In the genomic region with DNA sequence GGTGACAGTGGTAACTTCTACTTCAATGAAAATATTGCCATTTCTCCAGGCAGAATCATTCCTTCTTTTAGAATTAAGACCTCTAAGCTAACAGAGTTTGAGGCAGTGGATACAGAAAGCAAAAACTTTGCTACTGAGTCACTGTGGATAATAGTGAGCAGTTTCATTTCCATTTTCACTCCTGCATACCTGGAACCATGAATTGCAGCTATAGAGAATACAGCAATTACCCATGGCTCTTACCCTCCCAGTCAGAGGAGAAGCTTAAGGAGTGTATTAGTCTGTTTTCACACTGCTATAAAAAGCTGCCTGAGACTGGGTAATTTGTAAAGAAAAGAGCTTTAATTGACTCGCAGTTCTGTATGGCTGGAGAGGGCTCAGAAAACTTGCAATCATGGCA, we compare ENCODE assay signal across 26 cellular contexts.
A peak's percentile ranks its signal among the peaks of the same experiment; 100 is the strongest.
DNase-seq lines count a peak whose midpoint lies in the region; ATAC-seq, FAIRE-seq and TF ChIP-seq lines count a peak whose summit lies in the region.
"Had no signal": no experiment of that assay in that cellular context is flagged by ENCODE, and none has a peak within 500 bp of the region (broad histone marks: within the 10 kb centered on the region; RNA-seq: fewer than 3 reads in every experiment).

No MANE protein-coding gene starts in this region.

- SMC1A ChIA-PET in GM12878 (lab: Charles Lee; ENCODE audit: uncharacterized antibody, unreplicated experiment), result no interaction called here

- TF ChIP-seq POLR2A in breast epithelium (IDR thresholded peaks at IDR 0.05) (no peak), GM12878 (IDR thresholded peaks at IDR 0.05; ENCODE audit: low read depth, low read length) (no peak)

- ATAC-seq in GM12878 (peak; percentile 50), GM19463 (IDR thresholded peaks at IDR 0.05; ENCODE audit: unreplicated experiment) (no peak)
- ATAC-seq: A549 had no signal

- FAIRE-seq in GM12878 (lab: Jason Lieb, UNC), result no peak
- FAIRE-seq: A549, GM12891, GM19239 had no signal

- POLR2A ChIA-PET in MCF 10A (lab: Yijun Ruan, JAX), result interaction anchor here (1.4 kb wide), 1 partner anchor 10 kb away, joined by 5 read pairs; no protein-coding TSS in a partner anchor
- POLR2A ChIA-PET in GM12878 (lab: Charles Lee), result no interaction called here

- H3K4me3 ChIP-seq in breast epithelium, result no peak overlapping the region
- peak overlapping the region; percentile 19; the same call in 1 of the 2 replicates for H3K4me3 ChIP-seq in MM.1S (ENCODE audit: low read length)
- no peak overlapping the region for H3K4me3 ChIP-seq in GM12878
- H3K4me3 ChIP-seq: A549, BLaER1 had no signal

- H4K20me1 ChIP-seq in MM.1S (ENCODE audit: insufficient read depth, low read length) (no peaks in the 10 kb centered on the region), GM12878 (ENCODE audit: control insufficient read depth, insufficient read depth) (no peaks in the 10 kb centered on the region)
- H4K20me1 ChIP-seq: BLaER1 had no signal

- in situ Hi-C loops in GM12878 (cut with MboI), result no loop called here

- TF ChIP-seq CTCF in MCF 10A (IDR thresholded peaks at IDR 0.05; ENCODE audit: unreplicated experiment) (no peak), breast epithelium (IDR thresholded peaks at IDR 0.05) (no peak), MM.1S (IDR thresholded peaks at IDR 0.05; ENCODE audit: low read length) (no peak), GM12878 (IDR thresholded peaks at IDR 0.05 in 2 of 3, conservative IDR thresholded peaks at IDR 0.05 in 1 of 3; ENCODE audit: control insufficient read depth in 2 of 3, extremely low read depth in 1 of 3, insufficient read depth in 1 of 3, low read depth in 3 of 3, low read length in 3 of 3) (no peak)

- peaks cover 15% of the 10 kb centered on the region for H3F3A ChIP-seq in MM.1S (ENCODE audit: insufficient read depth, low read length)

- peak overlapping the region; percentile 55 for H3K27ac Mint-ChIP-seq in MCF 10A (ENCODE audit: low read depth, unreplicated experiment)
- H3K27ac Mint-ChIP-seq in activated T-helper 1 cell treated with anti-CD3 and anti-CD28 coated beads, Interleukin-12 subunit alpha, Interleukin-12 subunit beta, Interleukin-2, Interleukin-4 antibody, amounts not matched to agents 30 ng/mL and 10 ng/mL and 1 ng/mL, durations not matched to agents 14 hours and 24 hours and 36 hours, result no peak overlapping the region
- H3K27ac Mint-ChIP-seq: CD14-positive monocyte; CD4-positive, alpha-beta memory T cell; CD4-positive, CD25-positive, alpha-beta regulatory T cell; CD8-positive, alpha-beta memory T cell had no signal

- peaks cover 16% of the 10 kb centered on the region for H3K4me1 Mint-ChIP-seq in MCF 10A (ENCODE audit: insufficient read depth, unreplicated experiment)
- H3K4me1 Mint-ChIP-seq in activated T-helper 1 cell treated with anti-CD3 and anti-CD28 coated beads, Interleukin-12 subunit alpha, Interleukin-12 subunit beta, Interleukin-2, Interleukin-4 antibody, amounts not matched to agents 30 ng/mL and 10 ng/mL and 1 ng/mL, durations not matched to agents 14 hours and 24 hours and 36 hours (ENCODE audit: low read depth), result no peaks in the 10 kb centered on the region
- H3K4me1 Mint-ChIP-seq: CD14-positive monocyte; CD4-positive, alpha-beta memory T cell; CD4-positive, CD25-positive, alpha-beta regulatory T cell; CD8-positive, alpha-beta memory T cell had no signal

- H3K4me3 Mint-ChIP-seq in MCF 10A (ENCODE audit: unreplicated experiment), result no peak overlapping the region
- no peak overlapping the region for H3K4me3 Mint-ChIP-seq in activated T-helper 1 cell treated with anti-CD3 and anti-CD28 coated beads, Interleukin-12 subunit alpha, Interleukin-12 subunit beta, Interleukin-2, Interleukin-4 antibody, amounts not matched to agents 30 ng/mL and 10 ng/mL and 1 ng/mL, durations not matched to agents 14 hours and 24 hours and 36 hours
- H3K4me3 Mint-ChIP-seq: CD14-positive monocyte; CD4-positive, alpha-beta memory T cell; CD4-positive, CD25-positive, alpha-beta regulatory T cell; CD8-positive, alpha-beta memory T cell had no signal

- CTCF ChIA-PET in MCF 10A (lab: Yijun Ruan, JAX), result interaction anchor here (0.7 kb wide), 1 partner anchor 18 kb away, joined by 6 read pairs; no protein-coding TSS in a partner anchor
- CTCF ChIA-PET in GM12878 (lab: Yijun Ruan, JAX), result interaction anchor here (1.5 kb wide), 1 partner anchor 8 kb away, joined by 3 read pairs; no protein-coding TSS in a partner anchor

- TF ChIP-seq EP300 in GM12878 (IDR thresholded peaks at IDR 0.05; ENCODE audit: borderline replicate concordance in 1 of 2, control insufficient read depth in 1 of 2, low read depth in 2 of 2, low read length in 2 of 2), result no peak

- H3K4me2 ChIP-seq in MM.1S (ENCODE audit: low read depth, low read length), result peak overlapping the region; percentile 48
- H3K4me2 ChIP-seq in GM12878 (ENCODE audit: control insufficient read depth, insufficient read depth), result no peak overlapping the region
- H3K4me2 ChIP-seq: A549, BLaER1 had no signal

- 15% methylated on average over 1 of the region's 1 CpG for WGBS in GM12878 (ENCODE audit: insufficient coverage, insufficient replicate concordance, low lambda C conversion rate, missing lambda C conversion rate)

- H3K9me3 Mint-ChIP-seq in MCF 10A (ENCODE audit: unreplicated experiment), result no peaks in the 10 kb centered on the region
- H3K9me3 Mint-ChIP-seq in activated T-helper 1 cell treated with anti-CD3 and anti-CD28 coated beads, Interleukin-12 subunit alpha, Interleukin-12 subunit beta, Interleukin-2, Interleukin-4 antibody, amounts not matched to agents 30 ng/mL and 10 ng/mL and 1 ng/mL, durations not matched to agents 14 hours and 24 hours and 36 hours, result peaks cover 19% of the 10 kb centered on the region

- no peaks in the 10 kb centered on the region for H3K36me3 ChIP-seq in breast epithelium
- H3K36me3 ChIP-seq in MM.1S (replicated peaks; ENCODE audit: insufficient read depth, low read length), result no peaks in the 10 kb centered on the region
- H3K36me3 ChIP-seq in GM12878 (ENCODE audit: control insufficient read depth in 2 of 2, insufficient read depth in 2 of 2, low read length in 1 of 2), result no peaks in the 10 kb centered on the region
- H3K36me3 ChIP-seq: BE2C, BLaER1 had no signal

- no peaks in the 10 kb centered on the region for H3K4me1 ChIP-seq in breast epithelium
- H3K4me1 ChIP-seq in MM.1S (ENCODE audit: low read length), result peaks cover 5% of the 10 kb centered on the region; the same call in 1 of the 2 replicates
- no peaks in the 10 kb centered on the region for H3K4me1 ChIP-seq in GM12878 (ENCODE audit: control insufficient read depth, insufficient read depth, low read length)
- H3K4me1 ChIP-seq: A549, BE2C, BLaER1 had no signal

- DNase-seq in MCF 10A (ENCODE audit: unreplicated experiment) (no peak), breast epithelium (ENCODE audit: low spot score in 2 of 2) (no peak), MM.1S (peak; percentile 65), GM12878 (ENCODE audit: low read depth, low spot score) (no peak), NCI-H1694 (lab: John Stamatoyannopoulos, UW) (no peak)
- DNase-seq in activated T-helper 1 cell treated with anti-CD3 and anti-CD28 coated beads, Interleukin-12 subunit alpha, Interleukin-12 subunit beta, Interleukin-2, Interleukin-4 antibody, amounts not matched to agents 30 ng/mL and 10 ng/mL and 1 ng/mL, durations not matched to agents 14 hours and 24 hours and 36 hours (ENCODE audit: low spot score), result no peak
- DNase-seq: ACHN; BE2C; C1 segment of cervical spinal cord; CD4-positive, alpha-beta memory T cell; CD4-positive, CD25-positive, alpha-beta regulatory T cell; CD8-positive, alpha-beta memory T cell; COR-L47; DMS 273 treated with DMSO at 0.1 percent for 48 hours; DMS153; DMS53; DMS79; DND-41; EL had no signal

- RAD21 ChIA-PET in GM12878 (lab: Charles Lee; ENCODE audit: unreplicated experiment), result no interaction called here

- H3K9ac ChIP-seq in MM.1S (ENCODE audit: low read length), result no peak overlapping the region
- no peak overlapping the region for H3K9ac ChIP-seq in GM12878 (ENCODE audit: control insufficient read depth, insufficient read depth, low read length)
- H3K9ac ChIP-seq: BLaER1 had no signal

- H3K27me3 Mint-ChIP-seq in MCF 10A (ENCODE audit: insufficient read depth, unreplicated experiment), result no peaks in the 10 kb centered on the region
- H3K27me3 Mint-ChIP-seq in activated T-helper 1 cell treated with anti-CD3 and anti-CD28 coated beads, Interleukin-12 subunit alpha, Interleukin-12 subunit beta, Interleukin-2, Interleukin-4 antibody, amounts not matched to agents 30 ng/mL and 10 ng/mL and 1 ng/mL, durations not matched to agents 14 hours and 24 hours and 36 hours (ENCODE audit: insufficient read depth), result no peaks in the 10 kb centered on the region
- H3K27me3 Mint-ChIP-seq: CD4-positive, alpha-beta memory T cell; CD4-positive, CD25-positive, alpha-beta regulatory T cell; CD8-positive, alpha-beta memory T cell had no signal

- BruUV-seq in MCF 10A (replicated peaks; lab: Mats Ljungman, UMichigan), result no TSS peak
- no TSS peak for BruUV-seq in GM12878 (replicated peaks; lab: Mats Ljungman, UMichigan)

- no peaks in the 10 kb centered on the region for H3K27me3 ChIP-seq in breast epithelium
- H3K27me3 ChIP-seq in MM.1S (replicated peaks; ENCODE audit: insufficient read depth, low read length), result no peaks in the 10 kb centered on the region
- H3K27me3 ChIP-seq in GM12878 (replicated peaks in 1 of 2; ENCODE audit: control insufficient read depth in 2 of 2, insufficient read depth in 2 of 2, low read length in 1 of 2), result no peaks in the 10 kb centered on the region
- H3K27me3 ChIP-seq: BE2C, BLaER1 had no signal

- H3K36me3 Mint-ChIP-seq in MCF 10A (ENCODE audit: insufficient read depth, unreplicated experiment), result no peaks in the 10 kb centered on the region
- H3K36me3 Mint-ChIP-seq in activated T-helper 1 cell treated with anti-CD3 and anti-CD28 coated beads, Interleukin-12 subunit alpha, Interleukin-12 subunit beta, Interleukin-2, Interleukin-4 antibody, amounts not matched to agents 30 ng/mL and 10 ng/mL and 1 ng/mL, durations not matched to agents 14 hours and 24 hours and 36 hours (ENCODE audit: low read depth), result no peaks in the 10 kb centered on the region
- H3K36me3 Mint-ChIP-seq: CD14-positive monocyte; CD4-positive, alpha-beta memory T cell; CD4-positive, CD25-positive, alpha-beta regulatory T cell; CD8-positive, alpha-beta memory T cell had no signal

- intact Hi-C loops in MCF 10A (cut with micrococcal nuclease), result no loop called here
- intact Hi-C loops in breast epithelium (cut with DNase I; ENCODE audit: low total_unique reads), result no loop called here
- intact Hi-C loops in GM12878 (cut with micrococcal nuclease; ENCODE audit: unreplicated experiment), result no loop called here
- intact Hi-C loops in activated T-helper 1 cell treated with anti-CD3 and anti-CD28 coated beads, Interleukin-12 subunit alpha, Interleukin-12 subunit beta, Interleukin-2, Interleukin-4 antibody, amounts not matched to agents 30 ng/mL and 10 ng/mL and 1 ng/mL, durations not matched to agents 14 hours and 24 hours and 36 hours (cut with micrococcal nuclease), result no loop called here

- H2AFZ ChIP-seq in MM.1S (ENCODE audit: low read length) (peak overlapping the region; percentile 19; the same call in 1 of the 2 replicates), GM12878 (ENCODE audit: control insufficient read depth, low read depth, low read length) (no peak overlapping the region)

- no peak for TF ChIP-seq RAD21 in GM12878 (IDR thresholded peaks at IDR 0.05; ENCODE audit: insufficient read depth, low read depth, low read length)

- H3K27ac ChIP-seq in breast epithelium (no peak overlapping the region), MM.1S (ENCODE audit: low read length) (peak overlapping the region; percentile 51), GM12878 (ENCODE audit: control insufficient read depth, insufficient read depth) (no peak overlapping the region)
- H3K27ac ChIP-seq: 22Rv1, A549, BLaER1 had no signal

- H3K9me3 ChIP-seq in breast epithelium (no peaks in the 10 kb centered on the region), MM.1S (replicated peaks; ENCODE audit: insufficient read depth, low read length) (no peaks in the 10 kb centered on the region), GM12878 (replicated peaks; ENCODE audit: control insufficient read depth, insufficient read depth, low read length) (no peaks in the 10 kb centered on the region)
- H3K9me3 ChIP-seq: A549, BE2C, BLaER1 had no signal

- no peaks in the 10 kb centered on the region for H3K79me2 ChIP-seq in MM.1S (ENCODE audit: low read length)
- no peaks in the 10 kb centered on the region for H3K79me2 ChIP-seq in GM12878 (ENCODE audit: control insufficient read depth, insufficient read depth, low read length)

- H3K9me2 ChIP-seq in MM.1S (replicated peaks; ENCODE audit: insufficient read depth, low read length), result no peaks in the 10 kb centered on the region
